ENCODE assay signal across 1 cellular context in the genomic region with DNA sequence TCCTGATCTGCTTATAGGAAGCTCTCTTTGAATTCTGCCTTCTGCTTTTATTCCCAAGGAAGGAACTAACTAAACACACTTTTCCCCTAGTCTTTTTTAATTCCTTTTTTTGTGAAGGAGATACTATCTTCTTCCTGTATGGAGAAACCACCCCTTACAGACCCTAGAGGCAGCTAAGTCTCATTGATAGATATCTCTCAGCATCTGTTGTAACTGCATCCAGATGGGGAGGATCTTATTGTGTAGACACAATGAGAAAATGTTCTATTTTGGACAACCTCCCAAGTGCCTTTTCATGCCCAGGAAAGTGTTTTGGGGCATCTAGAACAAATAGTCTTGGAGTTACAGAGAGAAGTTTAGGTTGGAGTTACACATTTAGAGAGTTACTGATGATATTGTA.
TF ChIP-seq lines count a peak whose summit lies in the region.

No MANE protein-coding gene starts in this region.

TF ChIP-seq in GM23338, 12 proteins besides CTCF, POLR2A, EP300 and RAD21 (continued from another document):
- TF ChIP-seq, protein P1, sequence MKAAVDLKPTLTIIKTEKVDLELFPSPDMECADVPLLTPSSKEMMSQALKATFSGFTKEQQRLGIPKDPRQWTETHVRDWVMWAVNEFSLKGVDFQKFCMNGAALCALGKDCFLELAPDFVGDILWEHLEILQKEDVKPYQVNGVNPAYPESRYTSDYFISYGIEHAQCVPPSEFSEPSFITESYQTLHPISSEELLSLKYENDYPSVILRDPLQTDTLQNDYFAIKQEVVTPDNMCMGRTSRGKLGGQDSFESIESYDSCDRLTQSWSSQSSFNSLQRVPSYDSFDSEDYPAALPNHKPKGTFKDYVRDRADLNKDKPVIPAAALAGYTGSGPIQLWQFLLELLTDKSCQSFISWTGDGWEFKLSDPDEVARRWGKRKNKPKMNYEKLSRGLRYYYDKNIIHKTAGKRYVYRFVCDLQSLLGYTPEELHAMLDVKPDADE (IDR thresholded peaks at IDR 0.05) = no peak
- TF ChIP-seq CREB1 (CRISPR knock-in tag; IDR thresholded peaks at IDR 0.05; ENCODE audit: low read depth) = no peak
- no peak for TF ChIP-seq ZNF331 (CRISPR knock-in tag; IDR thresholded peaks at IDR 0.05; ENCODE audit: low read depth)
- TF ChIP-seq, protein P2, sequence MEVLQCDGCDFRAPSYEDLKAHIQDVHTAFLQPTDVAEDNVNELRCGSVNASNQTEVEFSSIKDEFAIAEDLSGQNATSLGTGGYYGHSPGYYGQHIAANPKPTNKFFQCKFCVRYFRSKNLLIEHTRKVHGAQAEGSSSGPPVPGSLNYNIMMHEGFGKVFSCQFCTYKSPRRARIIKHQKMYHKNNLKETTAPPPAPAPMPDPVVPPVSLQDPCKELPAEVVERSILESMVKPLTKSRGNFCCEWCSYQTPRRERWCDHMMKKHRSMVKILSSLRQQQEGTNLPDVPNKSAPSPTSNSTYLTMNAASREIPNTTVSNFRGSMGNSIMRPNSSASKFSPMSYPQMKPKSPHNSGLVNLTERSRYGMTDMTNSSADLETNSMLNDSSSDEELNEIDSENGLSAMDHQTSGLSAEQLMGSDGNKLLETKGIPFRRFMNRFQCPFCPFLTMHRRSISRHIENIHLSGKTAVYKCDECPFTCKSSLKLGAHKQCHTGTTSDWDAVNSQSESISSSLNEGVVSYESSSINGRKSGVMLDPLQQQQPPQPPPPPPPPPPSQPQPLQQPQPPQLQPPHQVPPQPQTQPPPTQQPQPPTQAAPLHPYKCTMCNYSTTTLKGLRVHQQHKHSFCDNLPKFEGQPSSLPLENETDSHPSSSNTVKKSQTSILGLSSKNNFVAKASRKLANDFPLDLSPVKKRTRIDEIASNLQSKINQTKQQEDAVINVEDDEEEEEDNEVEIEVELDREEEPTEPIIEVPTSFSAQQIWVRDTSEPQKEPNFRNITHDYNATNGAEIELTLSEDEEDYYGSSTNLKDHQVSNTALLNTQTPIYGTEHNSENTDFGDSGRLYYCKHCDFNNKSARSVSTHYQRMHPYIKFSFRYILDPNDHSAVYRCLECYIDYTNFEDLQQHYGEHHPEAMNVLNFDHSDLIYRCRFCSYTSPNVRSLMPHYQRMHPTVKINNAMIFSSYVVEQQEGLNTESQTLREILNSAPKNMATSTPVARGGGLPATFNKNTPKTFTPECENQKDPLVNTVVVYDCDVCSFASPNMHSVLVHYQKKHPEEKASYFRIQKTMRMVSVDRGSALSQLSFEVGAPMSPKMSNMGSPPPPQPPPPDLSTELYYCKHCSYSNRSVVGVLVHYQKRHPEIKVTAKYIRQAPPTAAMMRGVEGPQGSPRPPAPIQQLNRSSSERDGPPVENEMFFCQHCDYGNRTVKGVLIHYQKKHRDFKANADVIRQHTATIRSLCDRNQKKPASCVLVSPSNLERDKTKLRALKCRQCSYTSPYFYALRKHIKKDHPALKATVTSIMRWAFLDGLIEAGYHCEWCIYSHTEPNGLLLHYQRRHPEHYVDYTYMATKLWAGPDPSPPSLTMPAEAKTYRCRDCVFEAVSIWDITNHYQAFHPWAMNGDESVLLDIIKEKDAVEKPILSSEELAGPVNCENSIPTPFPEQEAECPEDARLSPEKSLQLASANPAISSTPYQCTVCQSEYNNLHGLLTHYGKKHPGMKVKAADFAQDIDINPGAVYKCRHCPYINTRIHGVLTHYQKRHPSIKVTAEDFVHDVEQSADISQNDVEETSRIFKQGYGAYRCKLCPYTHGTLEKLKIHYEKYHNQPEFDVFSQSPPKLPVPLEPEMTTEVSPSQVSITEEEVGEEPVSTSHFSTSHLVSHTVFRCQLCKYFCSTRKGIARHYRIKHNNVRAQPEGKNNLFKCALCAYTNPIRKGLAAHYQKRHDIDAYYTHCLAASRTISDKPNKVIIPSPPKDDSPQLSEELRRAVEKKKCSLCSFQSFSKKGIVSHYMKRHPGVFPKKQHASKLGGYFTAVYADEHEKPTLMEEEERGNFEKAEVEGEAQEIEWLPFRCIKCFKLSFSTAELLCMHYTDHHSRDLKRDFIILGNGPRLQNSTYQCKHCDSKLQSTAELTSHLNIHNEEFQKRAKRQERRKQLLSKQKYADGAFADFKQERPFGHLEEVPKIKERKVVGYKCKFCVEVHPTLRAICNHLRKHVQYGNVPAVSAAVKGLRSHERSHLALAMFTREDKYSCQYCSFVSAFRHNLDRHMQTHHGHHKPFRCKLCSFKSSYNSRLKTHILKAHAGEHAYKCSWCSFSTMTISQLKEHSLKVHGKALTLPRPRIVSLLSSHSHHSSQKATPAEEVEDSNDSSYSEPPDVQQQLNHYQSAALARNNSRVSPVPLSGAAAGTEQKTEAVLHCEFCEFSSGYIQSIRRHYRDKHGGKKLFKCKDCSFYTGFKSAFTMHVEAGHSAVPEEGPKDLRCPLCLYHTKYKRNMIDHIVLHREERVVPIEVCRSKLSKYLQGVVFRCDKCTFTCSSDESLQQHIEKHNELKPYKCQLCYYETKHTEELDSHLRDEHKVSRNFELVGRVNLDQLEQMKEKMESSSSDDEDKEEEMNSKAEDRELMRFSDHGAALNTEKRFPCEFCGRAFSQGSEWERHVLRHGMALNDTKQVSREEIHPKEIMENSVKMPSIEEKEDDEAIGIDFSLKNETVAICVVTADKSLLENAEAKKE (CRISPR knock-in tag; IDR thresholded peaks at IDR 0.05) = no peak
- no peak for TF ChIP-seq EZH2 (IDR thresholded peaks at IDR 0.05; ENCODE audit: low read depth, unreplicated experiment)
